ENCODE assay signal across 1 cellular context in the genomic region with DNA sequence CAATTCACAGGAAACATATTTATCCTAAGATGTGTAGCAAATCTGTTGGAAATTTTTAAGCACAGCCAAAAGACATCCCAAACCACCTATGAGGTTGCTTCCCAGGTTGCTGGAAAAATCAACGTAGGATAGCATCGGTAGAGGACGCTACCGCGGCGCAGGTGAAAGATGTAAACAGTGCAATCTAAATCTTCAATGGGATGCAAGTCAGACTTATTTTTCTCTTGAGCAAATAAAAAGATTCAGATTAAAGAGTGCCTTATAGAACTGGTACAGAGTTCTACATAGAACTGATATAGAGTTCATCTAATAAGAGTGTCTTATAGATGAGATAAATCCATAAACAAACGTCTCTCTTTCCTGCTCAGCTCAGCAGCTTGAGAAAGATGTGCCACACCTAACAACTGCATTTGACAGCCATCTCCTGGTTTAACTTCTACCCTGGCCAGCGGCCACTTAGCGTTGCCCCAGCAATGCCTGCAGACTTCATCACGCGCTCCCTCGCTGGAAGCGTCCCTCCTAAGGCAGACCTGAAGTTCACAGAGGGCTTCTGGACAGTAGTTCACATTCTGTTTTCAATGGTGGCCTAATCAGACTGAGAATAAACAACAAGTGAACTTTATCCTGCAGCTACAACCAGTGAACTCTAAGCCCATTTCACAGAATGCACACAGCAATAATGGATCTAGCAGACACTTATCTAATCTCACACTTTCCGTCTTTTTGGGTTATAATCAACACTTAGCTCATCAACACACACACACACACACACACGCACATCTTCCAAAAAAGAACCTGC.
TF ChIP-seq lines count a peak whose summit lies in the region.

No MANE protein-coding gene starts in this region.

TF ChIP-seq in HepG2, 621 proteins besides CTCF, POLR2A, EP300 and RAD21 (continued from another document and continues in another):
- TF ChIP-seq ZFP36L1 (CRISPR knock-in tag; IDR thresholded peaks at IDR 0.05) = no peak
- TF ChIP-seq KMT2A (CRISPR knock-in tag; IDR thresholded peaks at IDR 0.05) = no peak; the same call in 1 of the 2 replicates
- TF ChIP-seq, protein P1, sequence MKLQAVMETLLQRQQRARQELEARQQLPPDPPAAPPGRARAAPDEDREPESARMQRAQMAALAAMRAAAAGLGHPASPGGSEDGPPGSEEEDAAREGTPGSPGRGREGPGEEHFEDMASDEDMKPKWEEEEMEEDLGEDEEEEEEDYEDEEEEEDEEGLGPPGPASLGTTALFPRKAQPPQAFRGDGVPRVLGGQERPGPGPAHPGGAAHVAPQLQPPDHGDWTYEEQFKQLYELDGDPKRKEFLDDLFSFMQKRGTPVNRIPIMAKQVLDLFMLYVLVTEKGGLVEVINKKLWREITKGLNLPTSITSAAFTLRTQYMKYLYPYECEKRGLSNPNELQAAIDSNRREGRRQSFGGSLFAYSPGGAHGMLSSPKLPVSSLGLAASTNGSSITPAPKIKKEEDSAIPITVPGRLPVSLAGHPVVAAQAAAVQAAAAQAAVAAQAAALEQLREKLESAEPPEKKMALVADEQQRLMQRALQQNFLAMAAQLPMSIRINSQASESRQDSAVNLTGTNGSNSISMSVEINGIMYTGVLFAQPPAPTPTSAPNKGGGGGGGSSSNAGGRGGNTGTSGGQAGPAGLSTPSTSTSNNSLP (IDR thresholded peaks at IDR 0.05; ENCODE audit: low read depth, low read length) = peak; percentile 71
- TF ChIP-seq, protein P2, sequence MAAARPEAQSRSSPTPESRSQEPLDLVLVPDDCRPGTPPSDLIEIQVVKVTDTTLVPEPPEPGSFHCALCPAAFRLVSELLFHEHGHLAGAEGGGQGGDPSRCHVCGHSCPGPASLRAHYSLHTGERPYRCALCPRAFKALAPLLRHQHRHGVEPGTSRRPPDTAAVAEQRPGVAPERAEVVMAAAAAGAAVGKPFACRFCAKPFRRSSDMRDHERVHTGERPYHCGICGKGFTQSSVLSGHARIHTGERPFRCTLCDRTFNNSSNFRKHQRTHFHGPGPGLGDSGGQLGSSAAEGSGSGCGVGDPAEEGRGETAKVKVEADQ (CRISPR knock-in tag; IDR thresholded peaks at IDR 0.05; ENCODE audit: borderline replicate concordance) = 0 out of 2 replicates have a peak, but pooled peaks have one; percentile 9
- TF ChIP-seq ZNF12 (CRISPR knock-in tag; IDR thresholded peaks at IDR 0.05) = peak; percentile 61; the same call in 1 of the 2 replicates
- TF ChIP-seq LBX2 (CRISPR knock-in tag; IDR thresholded peaks at IDR 0.05; ENCODE audit: borderline replicate concordance) = no peak
- TF ChIP-seq, protein P3, sequence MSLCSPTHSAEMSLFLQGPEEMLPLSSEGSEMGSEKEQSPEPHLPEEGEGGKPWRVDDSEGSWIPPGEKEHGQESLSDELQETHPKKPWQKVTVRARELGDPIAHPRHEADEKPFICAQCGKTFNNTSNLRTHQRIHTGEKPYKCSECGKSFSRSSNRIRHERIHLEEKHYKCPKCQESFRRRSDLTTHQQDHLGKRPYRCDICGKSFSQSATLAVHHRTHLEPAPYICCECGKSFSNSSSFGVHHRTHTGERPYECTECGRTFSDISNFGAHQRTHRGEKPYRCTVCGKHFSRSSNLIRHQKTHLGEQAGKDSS (CRISPR knock-in tag; IDR thresholded peaks at IDR 0.05; ENCODE audit: borderline replicate concordance, low read depth) = no peak
- TF ChIP-seq TAF1 (CRISPR knock-in tag; IDR thresholded peaks at IDR 0.05) = no peak; the same call in 1 of the 2 replicates
- TF ChIP-seq, protein P4, sequence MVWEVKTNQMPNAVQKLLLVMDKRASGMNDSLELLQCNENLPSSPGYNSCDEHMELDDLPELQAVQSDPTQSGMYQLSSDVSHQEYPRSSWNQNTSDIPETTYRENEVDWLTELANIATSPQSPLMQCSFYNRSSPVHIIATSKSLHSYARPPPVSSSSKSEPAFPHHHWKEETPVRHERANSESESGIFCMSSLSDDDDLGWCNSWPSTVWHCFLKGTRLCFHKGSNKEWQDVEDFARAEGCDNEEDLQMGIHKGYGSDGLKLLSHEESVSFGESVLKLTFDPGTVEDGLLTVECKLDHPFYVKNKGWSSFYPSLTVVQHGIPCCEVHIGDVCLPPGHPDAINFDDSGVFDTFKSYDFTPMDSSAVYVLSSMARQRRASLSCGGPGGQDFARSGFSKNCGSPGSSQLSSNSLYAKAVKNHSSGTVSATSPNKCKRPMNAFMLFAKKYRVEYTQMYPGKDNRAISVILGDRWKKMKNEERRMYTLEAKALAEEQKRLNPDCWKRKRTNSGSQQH (CRISPR knock-in tag; IDR thresholded peaks at IDR 0.05; ENCODE audit: low read depth) = no peak
- TF ChIP-seq ZNF34 (CRISPR knock-in tag; IDR thresholded peaks at IDR 0.05; ENCODE audit: borderline replicate concordance) = no peak
- TF ChIP-seq ATF7 (IDR thresholded peaks at IDR 0.05) = peak; percentile 17; the same call in 1 of the 2 replicates
- TF ChIP-seq ATF7 (CRISPR knock-in tag; IDR thresholded peaks at IDR 0.05) = no peak
- no peak; the same call in 1 of the 2 replicates for TF ChIP-seq ZNF136 (CRISPR knock-in tag; IDR thresholded peaks at IDR 0.05; ENCODE audit: low read depth)
- no peak for TF ChIP-seq CREB3 (CRISPR knock-in tag; IDR thresholded peaks at IDR 0.05)
- TF ChIP-seq ZXDC (CRISPR knock-in tag; IDR thresholded peaks at IDR 0.05) = no peak
- 0 out of 2 replicates have a peak, but pooled peaks have one; percentile 20 for TF ChIP-seq ZNF329 (CRISPR knock-in tag; IDR thresholded peaks at IDR 0.05; ENCODE audit: low read depth)
- TF ChIP-seq ZNF414 (CRISPR knock-in tag; IDR thresholded peaks at IDR 0.05) = 0 out of 2 replicates have a peak, but pooled peaks have one; percentile 77
- TF ChIP-seq ZNF501 (CRISPR knock-in tag; IDR thresholded peaks at IDR 0.05) = no peak
- TF ChIP-seq ZNF326 (CRISPR knock-in tag; IDR thresholded peaks at IDR 0.05; ENCODE audit: borderline replicate concordance) = no peak
- TF ChIP-seq ZNF678 (CRISPR knock-in tag; IDR thresholded peaks at IDR 0.05) = no peak
- TF ChIP-seq, protein P5, sequence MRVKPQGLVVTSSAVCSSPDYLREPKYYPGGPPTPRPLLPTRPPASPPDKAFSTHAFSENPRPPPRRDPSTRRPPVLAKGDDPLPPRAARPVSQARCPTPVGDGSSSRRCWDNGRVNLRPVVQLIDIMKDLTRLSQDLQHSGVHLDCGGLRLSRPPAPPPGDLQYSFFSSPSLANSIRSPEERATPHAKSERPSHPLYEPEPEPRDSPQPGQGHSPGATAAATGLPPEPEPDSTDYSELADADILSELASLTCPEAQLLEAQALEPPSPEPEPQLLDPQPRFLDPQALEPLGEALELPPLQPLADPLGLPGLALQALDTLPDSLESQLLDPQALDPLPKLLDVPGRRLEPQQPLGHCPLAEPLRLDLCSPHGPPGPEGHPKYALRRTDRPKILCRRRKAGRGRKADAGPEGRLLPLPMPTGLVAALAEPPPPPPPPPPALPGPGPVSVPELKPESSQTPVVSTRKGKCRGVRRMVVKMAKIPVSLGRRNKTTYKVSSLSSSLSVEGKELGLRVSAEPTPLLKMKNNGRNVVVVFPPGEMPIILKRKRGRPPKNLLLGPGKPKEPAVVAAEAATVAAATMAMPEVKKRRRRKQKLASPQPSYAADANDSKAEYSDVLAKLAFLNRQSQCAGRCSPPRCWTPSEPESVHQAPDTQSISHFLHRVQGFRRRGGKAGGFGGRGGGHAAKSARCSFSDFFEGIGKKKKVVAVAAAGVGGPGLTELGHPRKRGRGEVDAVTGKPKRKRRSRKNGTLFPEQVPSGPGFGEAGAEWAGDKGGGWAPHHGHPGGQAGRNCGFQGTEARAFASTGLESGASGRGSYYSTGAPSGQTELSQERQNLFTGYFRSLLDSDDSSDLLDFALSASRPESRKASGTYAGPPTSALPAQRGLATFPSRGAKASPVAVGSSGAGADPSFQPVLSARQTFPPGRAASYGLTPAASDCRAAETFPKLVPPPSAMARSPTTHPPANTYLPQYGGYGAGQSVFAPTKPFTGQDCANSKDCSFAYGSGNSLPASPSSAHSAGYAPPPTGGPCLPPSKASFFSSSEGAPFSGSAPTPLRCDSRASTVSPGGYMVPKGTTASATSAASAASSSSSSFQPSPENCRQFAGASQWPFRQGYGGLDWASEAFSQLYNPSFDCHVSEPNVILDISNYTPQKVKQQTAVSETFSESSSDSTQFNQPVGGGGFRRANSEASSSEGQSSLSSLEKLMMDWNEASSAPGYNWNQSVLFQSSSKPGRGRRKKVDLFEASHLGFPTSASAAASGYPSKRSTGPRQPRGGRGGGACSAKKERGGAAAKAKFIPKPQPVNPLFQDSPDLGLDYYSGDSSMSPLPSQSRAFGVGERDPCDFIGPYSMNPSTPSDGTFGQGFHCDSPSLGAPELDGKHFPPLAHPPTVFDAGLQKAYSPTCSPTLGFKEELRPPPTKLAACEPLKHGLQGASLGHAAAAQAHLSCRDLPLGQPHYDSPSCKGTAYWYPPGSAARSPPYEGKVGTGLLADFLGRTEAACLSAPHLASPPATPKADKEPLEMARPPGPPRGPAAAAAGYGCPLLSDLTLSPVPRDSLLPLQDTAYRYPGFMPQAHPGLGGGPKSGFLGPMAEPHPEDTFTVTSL (CRISPR knock-in tag; IDR thresholded peaks at IDR 0.05; ENCODE audit: borderline replicate concordance) = peak; percentile 55; the same call in 1 of the 2 replicates
- no peak for TF ChIP-seq KLF13 (CRISPR knock-in tag; IDR thresholded peaks at IDR 0.05)
- no peak for TF ChIP-seq PAX8 (CRISPR knock-in tag; IDR thresholded peaks at IDR 0.05; ENCODE audit: borderline replicate concordance)
- TF ChIP-seq ZNF460 (CRISPR knock-in tag; IDR thresholded peaks at IDR 0.05; ENCODE audit: borderline replicate concordance) = peak; percentile 19; the same call in 1 of the 2 replicates
- no peak for TF ChIP-seq YEATS4 (CRISPR knock-in tag; IDR thresholded peaks at IDR 0.05; ENCODE audit: borderline replicate concordance)
- TF ChIP-seq, protein P6, sequence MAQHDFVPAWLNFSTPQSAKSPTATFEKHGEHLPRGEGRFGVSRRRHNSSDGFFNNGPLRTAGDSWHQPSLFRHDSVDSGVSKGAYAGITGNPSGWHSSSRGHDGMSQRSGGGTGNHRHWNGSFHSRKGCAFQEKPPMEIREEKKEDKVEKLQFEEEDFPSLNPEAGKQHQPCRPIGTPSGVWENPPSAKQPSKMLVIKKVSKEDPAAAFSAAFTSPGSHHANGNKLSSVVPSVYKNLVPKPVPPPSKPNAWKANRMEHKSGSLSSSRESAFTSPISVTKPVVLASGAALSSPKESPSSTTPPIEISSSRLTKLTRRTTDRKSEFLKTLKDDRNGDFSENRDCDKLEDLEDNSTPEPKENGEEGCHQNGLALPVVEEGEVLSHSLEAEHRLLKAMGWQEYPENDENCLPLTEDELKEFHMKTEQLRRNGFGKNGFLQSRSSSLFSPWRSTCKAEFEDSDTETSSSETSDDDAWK (CRISPR knock-in tag; IDR thresholded peaks at IDR 0.05) = no peak
- 0 out of 2 replicates have a peak, but pooled peaks have one; percentile 57 for TF ChIP-seq MIER2 (CRISPR knock-in tag; IDR thresholded peaks at IDR 0.05)
- peak; percentile 67 for TF ChIP-seq YY1 (IDR thresholded peaks at IDR 0.05; ENCODE audit: insufficient read depth, insufficient replicate concordance, low read depth, low read length)
- no peak for TF ChIP-seq ZNF263 (CRISPR knock-in tag; IDR thresholded peaks at IDR 0.05)
- TF ChIP-seq ZNF75D (CRISPR knock-in tag; IDR thresholded peaks at IDR 0.05; ENCODE audit: borderline replicate concordance) = no peak
- no peak for TF ChIP-seq DBP (CRISPR knock-in tag; IDR thresholded peaks at IDR 0.05; ENCODE audit: not compliant biosample characterization)
- peak; percentile 88; the same call in 1 of the 2 replicates for TF ChIP-seq ADNP (CRISPR knock-in tag; IDR thresholded peaks at IDR 0.05)
- no peak; the same call in 1 of the 2 replicates for TF ChIP-seq ZFP37 (CRISPR knock-in tag; IDR thresholded peaks at IDR 0.05; ENCODE audit: borderline replicate concordance)
- TF ChIP-seq ZNF496 (CRISPR knock-in tag; IDR thresholded peaks at IDR 0.05; ENCODE audit: insufficient replicate concordance) = no peak
- no peak; the same call in 1 of the 2 replicates for TF ChIP-seq ERF (CRISPR knock-in tag; IDR thresholded peaks at IDR 0.05)
- no peak for TF ChIP-seq MAFF (IDR thresholded peaks at IDR 0.05; ENCODE audit: low read depth, low read length)
- TF ChIP-seq SNRNP70 (IDR thresholded peaks at IDR 0.05; ENCODE audit: low read depth, low read length) = no peak
- no peak for TF ChIP-seq ZNF44 (CRISPR knock-in tag; IDR thresholded peaks at IDR 0.05)
- TF ChIP-seq ZNF468 (CRISPR knock-in tag; IDR thresholded peaks at IDR 0.05) = no peak
- TF ChIP-seq SNAPC2 (CRISPR knock-in tag; IDR thresholded peaks at IDR 0.05) = peak; percentile 68; the same call in 1 of the 2 replicates
